19 cellular contexts compared by ENCODE assay signal in the genomic region with DNA sequence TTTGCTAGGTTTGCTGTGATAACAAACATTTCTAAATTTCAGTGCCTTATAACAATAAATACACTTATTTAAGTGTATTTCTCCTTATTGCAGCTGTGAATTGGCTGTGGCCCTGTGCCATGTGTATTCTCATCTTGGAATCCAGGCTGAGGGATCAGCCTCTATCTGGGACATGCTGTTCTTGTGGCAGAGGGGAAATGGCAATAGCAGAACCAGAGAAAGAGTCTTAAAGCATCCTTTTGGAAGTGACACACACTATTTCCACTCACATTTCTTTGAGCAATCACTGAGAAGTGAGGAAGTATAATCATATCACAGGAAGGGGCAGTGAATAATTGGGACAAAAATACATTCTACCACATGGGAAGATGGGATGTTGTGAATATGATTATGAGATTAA.
DNase-seq lines count a peak whose midpoint lies in the region; ATAC-seq, FAIRE-seq and TF ChIP-seq lines count a peak whose summit lies in the region.
"Had no signal": no experiment of that assay in that cellular context is flagged by ENCODE, and none has a peak within 500 bp of the region (broad histone marks: within the 10 kb centered on the region; RNA-seq: fewer than 3 reads in every experiment).

No MANE protein-coding gene starts in this region.

- no peaks in the 10 kb centered on the region for H3K36me3 ChIP-seq in adipocyte (ENCODE audit: control insufficient read depth, insufficient read depth, low read length, severe bottlenecking)
- no peaks in the 10 kb centered on the region for H3K36me3 ChIP-seq in MM.1S (replicated peaks; ENCODE audit: insufficient read depth, low read length)
- H3K36me3 ChIP-seq in naive thymus-derived CD4-positive, alpha-beta T cell (ENCODE audit: control insufficient read depth in 2 of 3, insufficient read depth in 3 of 3, low read length in 3 of 3) = no peaks in the 10 kb centered on the region
- H3K36me3 ChIP-seq: BE2C, HAP-1 had no signal

- H3K79me2 ChIP-seq in MM.1S (ENCODE audit: low read length) = no peaks in the 10 kb centered on the region

- peaks cover 6 to 28% (median 16%) of the 10 kb centered on the region in 5 donors for H3K36me3 Mint-ChIP-seq in naive thymus-derived CD4-positive, alpha-beta T cell

- H3K9me2 ChIP-seq in MM.1S (replicated peaks; ENCODE audit: insufficient read depth, low read length) = no peaks in the 10 kb centered on the region

- no peak for ATAC-seq in naive thymus-derived CD4-positive, alpha-beta T cell

- no peaks in the 10 kb centered on the region for H3F3A ChIP-seq in MM.1S (ENCODE audit: insufficient read depth, low read length)

- no peaks in the 10 kb centered on the region for H3K4me1 Mint-ChIP-seq in naive thymus-derived CD4-positive, alpha-beta T cell
- H3K4me1 Mint-ChIP-seq: CD4-positive, alpha-beta memory T cell had no signal

- H3K9me3 ChIP-seq in adipocyte (ENCODE audit: control insufficient read depth, low read length) = no peaks in the 10 kb centered on the region
- H3K9me3 ChIP-seq in MM.1S (replicated peaks; ENCODE audit: insufficient read depth, low read length) = no peaks in the 10 kb centered on the region
- no peaks in the 10 kb centered on the region for H3K9me3 ChIP-seq in naive thymus-derived CD4-positive, alpha-beta T cell (ENCODE audit: control insufficient read depth in 2 of 3, low read length in 3 of 3)
- H3K9me3 ChIP-seq: BE2C, HAP-1 had no signal

- no peak overlapping the region for H3K4me2 ChIP-seq in MM.1S (ENCODE audit: low read depth, low read length)

- H3K27me3 ChIP-seq in adipocyte (replicated peaks; ENCODE audit: control insufficient read depth, insufficient read depth, low read length) (no peaks in the 10 kb centered on the region), MM.1S (replicated peaks; ENCODE audit: insufficient read depth, low read length) (no peaks in the 10 kb centered on the region)
- H3K27me3 ChIP-seq in naive thymus-derived CD4-positive, alpha-beta T cell (ENCODE audit: control insufficient read depth in 2 of 2, insufficient read depth in 2 of 2, low read length in 2 of 2) = no peaks in the 10 kb centered on the region
- H3K27me3 ChIP-seq: BE2C had no signal

- H3K4me3 ChIP-seq in adipocyte (ENCODE audit: low read length) (no peak overlapping the region), MM.1S (ENCODE audit: low read length) (no peak overlapping the region)
- H3K4me3 ChIP-seq in naive thymus-derived CD4-positive, alpha-beta T cell (ENCODE audit: low read length) = no peak overlapping the region
- H3K4me3 ChIP-seq: HAP-1 had no signal

- H3K27me3 Mint-ChIP-seq in naive thymus-derived CD4-positive, alpha-beta T cell = no peaks in the 10 kb centered on the region
- H3K27me3 Mint-ChIP-seq: CD4-positive, alpha-beta memory T cell had no signal

- peaks cover 0 to 4% (median 0%) of the 10 kb centered on the region in 11 donors for H3K9me3 Mint-ChIP-seq in naive thymus-derived CD4-positive, alpha-beta T cell

- no peak for TF ChIP-seq CTCF in MM.1S (IDR thresholded peaks at IDR 0.05; ENCODE audit: low read length)

- no peaks in the 10 kb centered on the region for H4K20me1 ChIP-seq in MM.1S (ENCODE audit: insufficient read depth, low read length)

- no peak for TF ChIP-seq POLR2A in GM12891 (IDR thresholded peaks at IDR 0.05; ENCODE audit: low read depth, low read length)

- H3K27ac ChIP-seq in MM.1S (ENCODE audit: low read length) = no peak overlapping the region
- no peak overlapping the region for H3K27ac ChIP-seq in naive thymus-derived CD4-positive, alpha-beta T cell (ENCODE audit: low read depth, low read length)
- H3K27ac ChIP-seq: C4-2B, HL-60 had no signal

- no peak overlapping the region for H3K27ac Mint-ChIP-seq in naive thymus-derived CD4-positive, alpha-beta T cell

- intact Hi-C loops in naive thymus-derived CD4-positive, alpha-beta T cell (cut with micrococcal nuclease) = no loop called here

- POLR2A ChIA-PET in naive thymus-derived CD4-positive, alpha-beta T cell (lab: Charles Lee) = no interaction called here

- no peak overlapping the region for H3K9ac ChIP-seq in adipocyte (ENCODE audit: low read length)
- H3K9ac ChIP-seq in MM.1S (ENCODE audit: low read length) = no peak overlapping the region

- H3K4me1 ChIP-seq in adipocyte (ENCODE audit: control insufficient read depth, insufficient read depth, low read length) = peaks cover 7% of the 10 kb centered on the region
- no peaks in the 10 kb centered on the region for H3K4me1 ChIP-seq in MM.1S (ENCODE audit: low read length)
- no peaks in the 10 kb centered on the region for H3K4me1 ChIP-seq in naive thymus-derived CD4-positive, alpha-beta T cell (ENCODE audit: control insufficient read depth in 2 of 2, insufficient read depth in 2 of 2, low read length in 2 of 2)
- H3K4me1 ChIP-seq: BE2C had no signal

- DNase-seq in GM12891 (ENCODE audit: insufficient read length, low spot score) = no peak
- peak; percentile 33 for DNase-seq in adipocyte (ENCODE audit: low read depth)
- peak; percentile 37 for DNase-seq in dermis blood vessel endothelial cell
- DNase-seq in iris pigment epithelial cell (ENCODE audit: low read depth) = peak; percentile 64
- no peak for DNase-seq in DMS 273 (lab: John Stamatoyannopoulos, UW; ENCODE audit: unreplicated experiment)
- no peak for DNase-seq in MM.1S
- no peak for DNase-seq in naive thymus-derived CD4-positive, alpha-beta T cell
- DNase-seq: BE2C; CD4-positive, alpha-beta memory T cell; DMS153; DMS79 treated with DMSO at 0.1 percent for 48 hours; EL had no signal

- CTCF ChIA-PET in naive thymus-derived CD4-positive, alpha-beta T cell (lab: Charles Lee) = no interaction called here

- FAIRE-seq in GM12891 (lab: Jason Lieb, UNC) = peak; percentile 26
- FAIRE-seq: A204.1, G401.6, GM12892, H1 had no signal

- H2AFZ ChIP-seq in MM.1S (ENCODE audit: low read length) = no peak overlapping the region

- no peak overlapping the region for H3K4me3 Mint-ChIP-seq in naive thymus-derived CD4-positive, alpha-beta T cell
- H3K4me3 Mint-ChIP-seq: CD4-positive, alpha-beta memory T cell had no signal

TF ChIP-seq in GM12891, 5 proteins besides CTCF, POLR2A, EP300 and RAD21:
- no peak for TF ChIP-seq SPI1 (IDR thresholded peaks at IDR 0.05; ENCODE audit: low read depth, low read length)
- no peak for TF ChIP-seq POLR2AphosphoS5 (IDR thresholded peaks at IDR 0.05; ENCODE audit: low read depth, low read length)
- TF ChIP-seq TAF1 (IDR thresholded peaks at IDR 0.05; ENCODE audit: low read depth, low read length) = no peak
- no peak for TF ChIP-seq POU2F2 (IDR thresholded peaks at IDR 0.05; ENCODE audit: low read depth, low read length)
- TF ChIP-seq PAX5 (IDR thresholded peaks at IDR 0.05; ENCODE audit: insufficient read depth, low read length, severe bottlenecking) = no peak
TF ChIP-seq in GM12891: peak in this region for 0.

Comparison
In these comparisons a context has a peak if more than half of its experiments do, and no peak if none do; other contexts are left out.
1. DNase-seq: peak in adipocyte (single experiment), dermis blood vessel endothelial cell (single experiment) and iris pigment epithelial cell (single experiment); none in GM12891 (single experiment), DMS 273 (single experiment), MM.1S (single experiment) and naive thymus-derived CD4-positive, alpha-beta T cell (0 of 9).